Comparison of ENCODE assay signal across 1 cellular context in genomic region chr11:116881153-116881552, GRCh38.
TF ChIP-seq lines count a peak whose summit lies in the region.

No MANE protein-coding gene starts in this region.

TF ChIP-seq in GM23338, 12 proteins besides CTCF, POLR2A, EP300 and RAD21 (continued from another document):
- no peak for TF ChIP-seq REST (IDR thresholded peaks at IDR 0.05; ENCODE audit: unreplicated experiment)
- no peak for TF ChIP-seq EZH2 (IDR thresholded peaks at IDR 0.05; ENCODE audit: low read depth, unreplicated experiment)
- TF ChIP-seq CREB1 (CRISPR knock-in tag; IDR thresholded peaks at IDR 0.05; ENCODE audit: low read depth): no peak
